ENCODE assay signal across 12 cellular contexts in the genomic region with DNA sequence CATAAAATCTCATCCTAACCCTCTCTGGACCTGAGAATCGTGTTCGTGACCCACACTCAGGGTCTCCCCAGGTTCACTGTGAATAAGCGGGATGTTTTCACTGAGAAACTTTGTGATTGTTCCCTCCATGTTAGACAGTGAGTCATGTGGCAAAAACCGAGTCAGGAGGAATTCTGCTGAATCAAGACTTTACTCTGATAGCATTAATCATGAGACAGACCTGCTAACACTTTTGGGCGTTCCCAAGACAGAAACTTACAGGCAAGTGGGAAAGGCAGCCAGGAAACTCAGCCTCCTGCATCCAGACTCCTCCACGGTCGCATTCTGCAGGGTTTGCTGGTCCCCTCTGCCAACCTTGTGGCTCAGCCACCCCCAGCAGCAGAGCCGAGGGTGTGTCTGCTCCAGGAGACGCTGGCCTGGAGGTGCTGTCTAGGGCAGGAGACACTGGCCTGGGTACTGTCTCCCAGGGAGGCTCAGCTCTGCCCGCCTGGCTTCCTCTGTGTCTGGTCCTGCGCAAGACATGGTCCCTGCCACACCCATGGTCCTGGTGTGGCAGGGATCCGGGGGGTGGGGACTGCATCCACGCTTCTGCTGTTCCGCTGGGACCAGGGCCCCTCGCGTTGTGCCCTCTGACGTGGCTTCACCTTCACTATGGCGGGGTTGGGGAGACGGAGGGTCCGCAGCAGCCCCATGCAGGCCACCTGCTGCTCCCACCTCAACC.
A peak's percentile ranks its signal among the peaks of the same experiment; 100 is the strongest.
DNase-seq lines count a peak whose midpoint lies in the region; ATAC-seq, FAIRE-seq and TF ChIP-seq lines count a peak whose summit lies in the region.
"Had no signal": no experiment of that assay in that cellular context is flagged by ENCODE, and none has a peak within 500 bp of the region (broad histone marks: within the 10 kb centered on the region; RNA-seq: fewer than 3 reads in every experiment).

No MANE protein-coding gene starts in this region.

- POLR2A ChIA-PET in AG04449 (lab: Yijun Ruan, JAX), result no interaction called here

- no peak for TF ChIP-seq CTCF in AG04449 (IDR thresholded peaks at IDR 0.05; ENCODE audit: insufficient read depth, low read length, missing control alignments)
- no peak for TF ChIP-seq CTCF in chondrocyte (IDR thresholded peaks at IDR 0.05)
- TF ChIP-seq CTCF in lower leg skin (IDR thresholded peaks at IDR 0.05), result no peak

- H3K9me3 Mint-ChIP-seq in chondrocyte (ENCODE audit: low read depth), result no peaks in the 10 kb centered on the region
- H3K9me3 Mint-ChIP-seq in activated naive CD4-positive, alpha-beta T cell treated with anti-CD3 and anti-CD28 coated beads, Interleukin-2, amount 50 U/mL, for 72 hours, result no peaks in the 10 kb centered on the region
- no peaks in the 10 kb centered on the region for H3K9me3 Mint-ChIP-seq in activated naive CD8-positive, alpha-beta T cell treated with anti-CD3 and anti-CD28 coated beads for 36 hours
- H3K9me3 Mint-ChIP-seq: central memory CD8-positive, alpha-beta T cell; H9; WTC11 had no signal

- H3K27ac Mint-ChIP-seq in chondrocyte (ENCODE audit: unreplicated experiment), result peak overlapping the region; percentile 93
- no peak overlapping the region for H3K27ac Mint-ChIP-seq in activated naive CD4-positive, alpha-beta T cell treated with anti-CD3 and anti-CD28 coated beads, Interleukin-2, amount 50 U/mL, for 72 hours
- H3K27ac Mint-ChIP-seq in activated naive CD8-positive, alpha-beta T cell treated with anti-CD3 and anti-CD28 coated beads for 36 hours, result no peak overlapping the region
- H3K27ac Mint-ChIP-seq: H9, WTC11 had no signal

- intact Hi-C loops in lower leg skin (cut with DNase I; ENCODE audit: low total_unique reads), result no loop called here

- peaks cover 43% of the 10 kb centered on the region for H3K4me1 Mint-ChIP-seq in chondrocyte (ENCODE audit: low read depth)
- no peaks in the 10 kb centered on the region for H3K4me1 Mint-ChIP-seq in activated naive CD8-positive, alpha-beta T cell treated with anti-CD3 and anti-CD28 coated beads for 36 hours
- H3K4me1 Mint-ChIP-seq: central memory CD8-positive, alpha-beta T cell had no signal

- FAIRE-seq in HTR-8/SVneo (lab: Jason Lieb, UNC), result no peak

- peaks cover 2% of the 10 kb centered on the region for H3K27me3 Mint-ChIP-seq in chondrocyte (ENCODE audit: low read depth)
- H3K27me3 Mint-ChIP-seq in activated naive CD8-positive, alpha-beta T cell treated with anti-CD3 and anti-CD28 coated beads for 36 hours, result peaks cover 5% of the 10 kb centered on the region

- ATAC-seq in activated naive CD4-positive, alpha-beta T cell treated with anti-CD3 and anti-CD28 coated beads, Interleukin-2, amount 50 U/mL, for 72 hours, result no peak
- ATAC-seq in HG02588 (IDR thresholded peaks at IDR 0.05; ENCODE audit: unreplicated experiment), result no peak
- ATAC-seq: WTC11 had no signal

- CTCF ChIA-PET in AG04449 (lab: Yijun Ruan, JAX), result no interaction called here

- no peaks in the 10 kb centered on the region for H3K36me3 Mint-ChIP-seq in chondrocyte (ENCODE audit: low read depth)
- no peaks in the 10 kb centered on the region for H3K36me3 Mint-ChIP-seq in activated naive CD4-positive, alpha-beta T cell treated with anti-CD3 and anti-CD28 coated beads, Interleukin-2, amount 50 U/mL, for 72 hours
- no peaks in the 10 kb centered on the region for H3K36me3 Mint-ChIP-seq in activated naive CD8-positive, alpha-beta T cell treated with anti-CD3 and anti-CD28 coated beads for 36 hours
- H3K36me3 Mint-ChIP-seq: WTC11 had no signal

- DNase-seq in AG04449 (ENCODE audit: low read depth, low spot score), result peak; percentile 9
- DNase-seq in HTR-8/SVneo (ENCODE audit: insufficient read length, low spot score), result peak; percentile 15
- no peak for DNase-seq in chondrocyte (ENCODE audit: low spot score)
- DNase-seq in lower leg skin (ENCODE audit: low spot score in 2 of 2), result peak; percentile 49 to 85
- no peak for DNase-seq in NCI-H2081 treated with DMSO at 0.1 percent for 48 hours (lab: John Stamatoyannopoulos, UW)
- no peak for DNase-seq in activated naive CD4-positive, alpha-beta T cell treated with anti-CD3 and anti-CD28 coated beads, Interleukin-2, amount 50 U/mL, for 72 hours (ENCODE audit: low spot score in 2 of 2)
- no peak for DNase-seq in activated naive CD8-positive, alpha-beta T cell treated with anti-CD3 and anti-CD28 coated beads for 36 hours
- DNase-seq: H9 had no signal

- TF ChIP-seq POLR2A in lower leg skin (IDR thresholded peaks at IDR 0.05), result no peak

- 53 to 61% methylated on average over 15 to 17 of the region's 20 CpGs for whole genome bisulfite sequencing in lower leg skin, 2 donors

- H3K4me3 Mint-ChIP-seq in chondrocyte (ENCODE audit: unreplicated experiment), result no peak overlapping the region
- H3K4me3 Mint-ChIP-seq in activated naive CD8-positive, alpha-beta T cell treated with anti-CD3 and anti-CD28 coated beads for 36 hours, result no peak overlapping the region
- H3K4me3 Mint-ChIP-seq: central memory CD8-positive, alpha-beta T cell; H9; WTC11 had no signal

- H3K4me3 ChIP-seq in AG04449 (ENCODE audit: low read depth, low read length) (no peak overlapping the region), lower leg skin (ENCODE audit: low read depth, poor library complexity, severe bottlenecking) (no peak overlapping the region)
- H3K4me3 ChIP-seq: tibial artery had no signal

Comparison
In these comparisons a context has a peak if more than half of its experiments do, and no peak if none do; other contexts are left out.
1. DNase-seq: peak in AG04449 (single experiment), HTR-8/SVneo (single experiment) and lower leg skin (2 of 2); none in chondrocyte (single experiment), NCI-H2081 treated with DMSO at 0.1 percent for 48 hours (single experiment), activated naive CD4-positive, alpha-beta T cell treated with anti-CD3 and anti-CD28 coated beads, Interleukin-2, amount 50 U/mL, for 72 hours (0 of 2) and activated naive CD8-positive, alpha-beta T cell treated with anti-CD3 and anti-CD28 coated beads for 36 hours (single experiment).